ENCODE assay signal across 16 cellular contexts in genomic region chr4:109113511-109113910, GRCh38.
"Had no signal": no experiment of that assay in that cellular context is flagged by ENCODE, and none has a peak within 500 bp of the region (broad histone marks: within the 10 kb centered on the region; RNA-seq: fewer than 3 reads in every experiment).

No MANE protein-coding gene starts in this region.

- H2AFZ ChIP-seq: hepatocyte had no signal

- H3K4me1 ChIP-seq: lower lobe of right lung, thyroid gland had no signal

- ATAC-seq: activated T-cell treated with anti-CD3 and anti-CD28 coated beads, Interleukin-2, amount 50 U/mL, for 72 hours; left colon; lower lobe of right lung; natural killer cell treated with Interleukin-12 subunit alpha and Interleukin-12 subunit beta and Interleukin-15 and Interleukin-18, amount 100 ng/mL, for 72 hours had no signal

- H3K79me2 ChIP-seq: hepatocyte had no signal

- H3K27me3 ChIP-seq: hepatocyte, thyroid gland had no signal

- H3K9me3 ChIP-seq: lower lobe of right lung, thyroid gland had no signal

- H3K27ac ChIP-seq: hepatocyte, lower lobe of right lung, thyroid gland, WERI-Rb-1 had no signal

- H3K36me3 ChIP-seq: lower lobe of right lung, thyroid gland, WERI-Rb-1 had no signal

- DNase-seq: activated CD4-positive, alpha-beta T cell treated with anti-CD3 and anti-CD28 coated beads for 1 hour; activated CD4-positive, alpha-beta T cell treated with anti-CD3 and anti-CD28 coated beads, Interleukin-2, amount 50 U/mL, for 4 hours; activated effector memory CD4-positive, alpha-beta T cell treated with anti-CD3 and anti-CD28 coated beads, Interleukin-2, amount 50 U/mL, for 16 hours; activated naive CD4-positive, alpha-beta T cell treated with anti-CD3 and anti-CD28 coated beads, Interleukin-2, amount 50 U/mL, for 16 hours; activated T-cell treated with anti-CD3 and anti-CD28 coated beads, Interleukin-2, amount 50 U/mL, for 72 hours; islet precursor cell; left colon; lower lobe of right lung; nucleus accumbens; stimulated activated CD4-positive, alpha-beta T cell treated with anti-CD3 and anti-CD28 coated beads, Interleukin-2, amount 100 ng/mL, for 24 hours; stimulated activated naive CD4-positive, alpha-beta T cell treated with Interleukin-2 at 50 U/mL for 16 hours; SW 1271; thyroid gland; WERI-Rb-1 had no signal

- H3K4me3 ChIP-seq: hepatocyte, lower lobe of right lung, thyroid gland had no signal
